In genomic region chr2:70469435-70469834, GRCh38 we compare ENCODE assay signal across 1 cellular context.
TF ChIP-seq lines count a peak whose summit lies in the region.

No MANE protein-coding gene starts in this region.

TF ChIP-seq in SK-N-SH treated with all-trans-retinoic acid at 6 μM for 48 hours, 23 proteins besides CTCF, POLR2A, EP300 and RAD21 (continued from another document):
- TF ChIP-seq CREB5 (CRISPR knock-in tag; IDR thresholded peaks at IDR 0.05; ENCODE audit: low read depth): no peak
- no peak for TF ChIP-seq RARB (CRISPR knock-in tag; IDR thresholded peaks at IDR 0.05)
- TF ChIP-seq ZNF565 (CRISPR knock-in tag; conservative IDR thresholded peaks at IDR 0.05; ENCODE audit: low read depth): no peak
- TF ChIP-seq ZNF70 (CRISPR knock-in tag; IDR thresholded peaks at IDR 0.05): no peak
- no peak for TF ChIP-seq GLIS3 (CRISPR knock-in tag; IDR thresholded peaks at IDR 0.05)
- TF ChIP-seq, protein P1, sequence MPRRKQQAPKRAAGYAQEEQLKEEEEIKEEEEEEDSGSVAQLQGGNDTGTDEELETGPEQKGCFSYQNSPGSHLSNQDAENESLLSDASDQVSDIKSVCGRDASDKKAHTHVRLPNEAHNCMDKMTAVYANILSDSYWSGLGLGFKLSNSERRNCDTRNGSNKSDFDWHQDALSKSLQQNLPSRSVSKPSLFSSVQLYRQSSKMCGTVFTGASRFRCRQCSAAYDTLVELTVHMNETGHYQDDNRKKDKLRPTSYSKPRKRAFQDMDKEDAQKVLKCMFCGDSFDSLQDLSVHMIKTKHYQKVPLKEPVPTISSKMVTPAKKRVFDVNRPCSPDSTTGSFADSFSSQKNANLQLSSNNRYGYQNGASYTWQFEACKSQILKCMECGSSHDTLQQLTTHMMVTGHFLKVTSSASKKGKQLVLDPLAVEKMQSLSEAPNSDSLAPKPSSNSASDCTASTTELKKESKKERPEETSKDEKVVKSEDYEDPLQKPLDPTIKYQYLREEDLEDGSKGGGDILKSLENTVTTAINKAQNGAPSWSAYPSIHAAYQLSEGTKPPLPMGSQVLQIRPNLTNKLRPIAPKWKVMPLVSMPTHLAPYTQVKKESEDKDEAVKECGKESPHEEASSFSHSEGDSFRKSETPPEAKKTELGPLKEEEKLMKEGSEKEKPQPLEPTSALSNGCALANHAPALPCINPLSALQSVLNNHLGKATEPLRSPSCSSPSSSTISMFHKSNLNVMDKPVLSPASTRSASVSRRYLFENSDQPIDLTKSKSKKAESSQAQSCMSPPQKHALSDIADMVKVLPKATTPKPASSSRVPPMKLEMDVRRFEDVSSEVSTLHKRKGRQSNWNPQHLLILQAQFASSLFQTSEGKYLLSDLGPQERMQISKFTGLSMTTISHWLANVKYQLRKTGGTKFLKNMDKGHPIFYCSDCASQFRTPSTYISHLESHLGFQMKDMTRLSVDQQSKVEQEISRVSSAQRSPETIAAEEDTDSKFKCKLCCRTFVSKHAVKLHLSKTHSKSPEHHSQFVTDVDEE (CRISPR knock-in tag; IDR thresholded peaks at IDR 0.05): no peak
- TF ChIP-seq CSDC2 (CRISPR knock-in tag; IDR thresholded peaks at IDR 0.05): no peak
- TF ChIP-seq ISL1 (CRISPR knock-in tag; IDR thresholded peaks at IDR 0.05): no peak
- TF ChIP-seq OSR1 (CRISPR knock-in tag; IDR thresholded peaks at IDR 0.05): no peak
- no peak for TF ChIP-seq ZC3H10 (CRISPR knock-in tag; IDR thresholded peaks at IDR 0.05)
- TF ChIP-seq, protein P2, sequence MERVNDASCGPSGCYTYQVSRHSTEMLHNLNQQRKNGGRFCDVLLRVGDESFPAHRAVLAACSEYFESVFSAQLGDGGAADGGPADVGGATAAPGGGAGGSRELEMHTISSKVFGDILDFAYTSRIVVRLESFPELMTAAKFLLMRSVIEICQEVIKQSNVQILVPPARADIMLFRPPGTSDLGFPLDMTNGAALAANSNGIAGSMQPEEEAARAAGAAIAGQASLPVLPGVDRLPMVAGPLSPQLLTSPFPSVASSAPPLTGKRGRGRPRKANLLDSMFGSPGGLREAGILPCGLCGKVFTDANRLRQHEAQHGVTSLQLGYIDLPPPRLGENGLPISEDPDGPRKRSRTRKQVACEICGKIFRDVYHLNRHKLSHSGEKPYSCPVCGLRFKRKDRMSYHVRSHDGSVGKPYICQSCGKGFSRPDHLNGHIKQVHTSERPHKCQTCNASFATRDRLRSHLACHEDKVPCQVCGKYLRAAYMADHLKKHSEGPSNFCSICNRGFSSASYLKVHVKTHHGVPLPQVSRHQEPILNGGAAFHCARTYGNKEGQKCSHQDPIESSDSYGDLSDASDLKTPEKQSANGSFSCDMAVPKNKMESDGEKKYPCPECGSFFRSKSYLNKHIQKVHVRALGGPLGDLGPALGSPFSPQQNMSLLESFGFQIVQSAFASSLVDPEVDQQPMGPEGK (CRISPR knock-in tag; IDR thresholded peaks at IDR 0.05; ENCODE audit: borderline replicate concordance): no peak
